Comparison of ENCODE assay signal across 26 cellular contexts in the genomic region with DNA sequence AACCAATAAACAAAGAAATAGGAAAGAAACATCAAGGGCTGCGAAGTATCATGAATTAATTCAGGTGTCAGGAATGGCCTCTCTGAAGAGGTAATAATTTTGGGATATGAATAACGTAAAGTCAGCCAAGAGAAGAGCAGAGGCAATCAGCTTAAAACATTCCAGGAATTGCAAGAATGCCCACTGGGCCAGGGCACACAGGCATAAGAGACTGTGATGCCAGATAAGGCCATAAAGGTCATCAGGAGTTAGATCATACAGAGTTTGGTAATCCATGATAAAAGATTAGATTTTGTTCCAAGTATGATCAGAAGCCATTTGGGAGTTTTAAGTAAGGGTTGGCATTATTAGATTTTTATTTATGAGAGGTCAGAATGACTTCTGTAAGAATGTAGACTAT. TPM values are rescaled to one million over a fixed set of nuclear protein-coding genes. Genes with fewer than 3 reads are reported as not detected.
"Had no signal": no experiment of that assay in that cellular context is flagged by ENCODE, and none has a peak within 500 bp of the region (broad histone marks: within the 10 kb centered on the region; RNA-seq: fewer than 3 reads in every experiment).

No MANE protein-coding gene starts in this region.

- H3K4me3 ChIP-seq: breast epithelium, MG63, Peyer's patch, SJCRH30 had no signal

- H3K27me3 Mint-ChIP-seq: activated CD4-positive, alpha-beta memory T cell treated with anti-CD3 and anti-CD28 coated beads, Interleukin-2, amount 10 ng/mL, durations not matched to agents 7 days and 5 days; activated naive CD4-positive, alpha-beta T cell treated with anti-CD3 and anti-CD28 coated beads, Interleukin-2, amount 10 ng/mL, durations not matched to agents 7 days and 5 days; activated naive CD8-positive, alpha-beta T cell treated with anti-CD3 and anti-CD28 coated beads for 36 hours had no signal

- H3K9me3 Mint-ChIP-seq: activated CD4-positive, alpha-beta memory T cell treated with anti-CD3 and anti-CD28 coated beads, Interleukin-2, amount 10 ng/mL, durations not matched to agents 7 days and 5 days; activated naive CD4-positive, alpha-beta T cell treated with anti-CD3 and anti-CD28 coated beads, Interleukin-2, amount 10 ng/mL, durations not matched to agents 7 days and 5 days; activated naive CD8-positive, alpha-beta T cell treated with anti-CD3 and anti-CD28 coated beads for 36 hours; activated T-cell treated with anti-CD3 and anti-CD28 coated beads, Interleukin-2, amount 50 U/mL, for 72 hours; activated T-helper 2 cell treated with anti-CD3 and anti-CD28 coated beads, Interferon-gamma antibody, Interleukin-2, Interleukin-4, amounts not matched to agents 10 μg/mL and 5 μg/mL and 100 μg/mL, durations not matched to agents 14 hours and 24 hours and 36 hours had no signal

- H3K4me1 Mint-ChIP-seq: activated CD4-positive, alpha-beta memory T cell treated with anti-CD3 and anti-CD28 coated beads, Interleukin-2, amount 10 ng/mL, durations not matched to agents 7 days and 5 days; activated naive CD4-positive, alpha-beta T cell treated with anti-CD3 and anti-CD28 coated beads, Interleukin-2, amount 10 ng/mL, durations not matched to agents 7 days and 5 days had no signal

- H3K4me1 ChIP-seq: breast epithelium, Peyer's patch had no signal

- H3K27me3 ChIP-seq: breast epithelium, MG63, Peyer's patch, SJCRH30 had no signal

- DNase-seq: activated CD4-positive, alpha-beta memory T cell treated with anti-CD3 and anti-CD28 coated beads, Interleukin-2, amount 10 ng/mL, durations not matched to agents 7 days and 5 days; activated CD4-positive, alpha-beta T cell treated with anti-CD3 and anti-CD28 coated beads, Interleukin-2, amount 50 U/mL, for 1 hour; activated CD4-positive, CD25-positive, alpha-beta regulatory T cell; activated CD8-positive, alpha-beta memory T cell treated with anti-CD3 and anti-CD28 coated beads, Interleukin-2, amount 50 U/mL, for 4 hours; activated gamma-delta T cell treated with Interleukin-2 at 50 U/mL for 16 hours; activated naive CD4-positive, alpha-beta T cell treated with anti-CD3 and anti-CD28 coated beads, Interleukin-2, amount 10 ng/mL, durations not matched to agents 7 days and 5 days; activated naive CD8-positive, alpha-beta T cell treated with anti-CD3 and anti-CD28 coated beads for 36 hours; activated T-cell treated with anti-CD3 and anti-CD28 coated beads, Interleukin-2, amount 50 U/mL, for 72 hours; aorta; caudate nucleus; MG63; MV-4-11; NCI-H1092 treated with DMSO at 0.1 percent for 48 hours; NCI-H1417 treated with DMSO at 0.1 percent for 48 hours; NCI-H1694 treated with DMSO at 0.1 percent for 48 hours; NCI-H2029 treated with DMSO at 0.1 percent for 48 hours; NCI-H446; NCI-H524; Peyer's patch; Right ventricle myocardium superior; SJCRH30; T-helper 2 cell; T1000 had no signal

- H3K36me3 ChIP-seq: breast epithelium, MG63, SJCRH30 had no signal

- ATAC-seq: activated T-cell treated with anti-CD3 and anti-CD28 coated beads, Interleukin-2, amount 50 U/mL, for 72 hours had no signal

- H3K27ac Mint-ChIP-seq: activated CD4-positive, alpha-beta memory T cell treated with anti-CD3 and anti-CD28 coated beads, Interleukin-2, amount 10 ng/mL, durations not matched to agents 7 days and 5 days; activated naive CD4-positive, alpha-beta T cell treated with anti-CD3 and anti-CD28 coated beads, Interleukin-2, amount 10 ng/mL, durations not matched to agents 7 days and 5 days; activated naive CD8-positive, alpha-beta T cell treated with anti-CD3 and anti-CD28 coated beads for 36 hours; activated T-cell treated with anti-CD3 and anti-CD28 coated beads, Interleukin-2, amount 50 U/mL, for 72 hours; activated T-helper 2 cell treated with anti-CD3 and anti-CD28 coated beads, Interferon-gamma antibody, Interleukin-2, Interleukin-4, amounts not matched to agents 10 μg/mL and 5 μg/mL and 100 μg/mL, durations not matched to agents 14 hours and 24 hours and 36 hours had no signal

- H3K27ac ChIP-seq: breast epithelium, Peyer's patch, RWPE1, SJCRH30 had no signal

- H3K9me3 ChIP-seq: breast epithelium, MG63, Peyer's patch had no signal

- H3K4me3 Mint-ChIP-seq: activated CD4-positive, alpha-beta memory T cell treated with anti-CD3 and anti-CD28 coated beads, Interleukin-2, amount 10 ng/mL, durations not matched to agents 7 days and 5 days; activated naive CD4-positive, alpha-beta T cell treated with anti-CD3 and anti-CD28 coated beads, Interleukin-2, amount 10 ng/mL, durations not matched to agents 7 days and 5 days; activated naive CD8-positive, alpha-beta T cell treated with anti-CD3 and anti-CD28 coated beads for 36 hours; activated T-cell treated with anti-CD3 and anti-CD28 coated beads, Interleukin-2, amount 50 U/mL, for 72 hours had no signal

- H3K36me3 Mint-ChIP-seq: activated naive CD4-positive, alpha-beta T cell treated with anti-CD3 and anti-CD28 coated beads, Interleukin-2, amount 10 ng/mL, durations not matched to agents 7 days and 5 days had no signal

RNA-seq across cellular contexts. Expression of gene ABCB4, which starts 53.3 kb away (rescaled TPM):
- total RNA-seq: activated CD4-positive, alpha-beta memory T cell treated with anti-CD3 and anti-CD28 coated beads, Interleukin-2, amount 10 ng/mL, durations not matched to agents 7 days and 5 days; activated T-helper 2 cell treated with anti-CD3 and anti-CD28 coated beads, Interferon-gamma antibody, Interleukin-2, Interleukin-4, amounts not matched to agents 10 μg/mL and 5 μg/mL and 100 μg/mL, durations not matched to agents 14 hours and 24 hours and 36 hours had no signal
